8 cellular contexts compared by ENCODE assay signal in the genomic region with DNA sequence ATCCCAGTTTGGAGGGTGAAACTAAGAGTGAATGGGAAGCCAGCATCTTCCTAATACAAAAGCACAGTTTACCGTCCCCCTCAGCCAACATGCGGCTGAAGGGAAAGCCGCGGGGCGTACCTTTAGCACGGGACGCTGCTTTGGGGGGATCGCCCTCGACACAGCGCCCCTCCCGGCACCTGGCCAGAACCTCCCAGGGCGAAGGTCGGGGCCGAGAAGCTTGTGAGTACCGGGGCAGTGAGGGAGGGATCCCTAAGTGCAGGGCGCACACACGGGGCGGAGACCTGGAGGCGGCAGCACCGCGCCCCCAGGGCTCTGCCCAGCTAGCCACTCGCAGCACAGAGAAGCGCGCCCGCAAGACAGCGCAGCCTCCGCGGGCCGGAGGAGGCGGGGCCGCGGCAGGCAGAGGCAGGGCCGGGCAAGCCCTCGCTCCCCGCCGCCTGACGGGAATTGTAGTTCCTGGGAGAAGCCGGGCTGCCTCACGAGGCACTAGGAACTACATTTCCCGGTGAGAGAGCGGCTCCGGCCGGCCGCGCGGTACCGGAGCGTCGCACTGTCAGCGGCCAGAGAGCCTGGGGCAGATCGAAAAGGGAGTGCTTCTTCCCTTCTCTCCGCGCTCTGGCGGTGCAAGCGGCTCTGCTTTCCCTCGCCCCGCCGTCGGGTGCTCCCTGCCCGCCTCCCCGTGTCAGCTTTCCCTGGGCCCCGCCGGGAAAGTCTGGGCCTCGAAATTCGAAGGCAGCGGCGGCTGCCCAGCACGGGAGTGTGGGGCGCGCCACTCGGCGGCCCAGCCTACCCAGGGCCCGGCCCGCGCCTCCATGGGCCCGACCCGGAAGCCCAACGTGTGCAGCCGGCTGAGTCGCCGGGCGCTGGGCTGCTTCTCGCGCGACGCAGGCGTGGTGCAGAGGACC. TPM values are rescaled to one million over a fixed set of nuclear protein-coding genes. Genes with fewer than 3 reads are reported as not detected.
A peak's percentile ranks its signal among the peaks of the same experiment; 100 is the strongest.
DNase-seq lines count a peak whose midpoint lies in the region; ATAC-seq and TF ChIP-seq lines count a peak whose summit lies in the region.

A gene with protein sequence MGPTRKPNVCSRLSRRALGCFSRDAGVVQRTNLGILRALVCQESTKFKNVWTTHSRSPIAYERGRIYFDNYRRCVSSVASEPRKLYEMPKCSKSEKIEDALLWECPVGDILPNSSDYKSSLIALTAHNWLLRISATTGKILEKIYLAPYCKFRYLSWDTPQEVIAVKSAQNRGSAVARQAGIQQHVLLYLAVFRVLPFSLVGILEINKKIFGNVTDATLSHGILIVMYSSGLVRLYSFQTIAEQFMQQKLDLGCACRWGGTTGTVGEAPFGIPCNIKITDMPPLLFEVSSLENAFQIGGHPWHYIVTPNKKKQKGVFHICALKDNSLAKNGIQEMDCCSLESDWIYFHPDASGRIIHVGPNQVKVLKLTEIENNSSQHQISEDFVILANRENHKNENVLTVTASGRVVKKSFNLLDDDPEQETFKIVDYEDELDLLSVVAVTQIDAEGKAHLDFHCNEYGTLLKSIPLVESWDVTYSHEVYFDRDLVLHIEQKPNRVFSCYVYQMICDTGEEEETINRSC (plus strand): TSS at position 464 of the 908 bp plus-strand sequence. CDS start 352 bp downstream, at position 816.
METTL8 (minus strand) TSS at position 228 of the 908 bp plus-strand sequence. CDS start 41,805 bp downstream, outside the sequence.

- TF ChIP-seq CTCF in GM12874 (IDR thresholded peaks at IDR 0.05; ENCODE audit: insufficient read depth, low read depth, low read length) (peak; percentile 79), type B pancreatic cell (conservative IDR thresholded peaks at IDR 0.05) (peak; percentile 56)

- intact Hi-C loops in cardiac septum (cut with DNase I), result loop anchor here (2.0 to 10.0 kb wide), 4 partner anchors 89 to 507 kb away; partner anchors contain the start of genes CYBRD1, DYNC1I2 and GORASP2

- H3K4me3 Mint-ChIP-seq in type B pancreatic cell, result peak within 1 kb of the TSS; percentile 95

- H3K4me3 ChIP-seq in adipocyte (ENCODE audit: low read length), result peak within 1 kb of the TSS; percentile 93

- H3K4me1 Mint-ChIP-seq in type B pancreatic cell (ENCODE audit: unreplicated experiment), result peaks cover 23% of the 10 kb centered on the region

- H3K9ac ChIP-seq in adipocyte (ENCODE audit: low read length), result peak within 1 kb of the TSS; percentile 98

- peaks cover 17% of the 10 kb centered on the region for H3K4me1 ChIP-seq in adipocyte (ENCODE audit: control insufficient read depth, insufficient read depth, low read length)

- peak; percentile 93 for ATAC-seq in HG02759 (IDR thresholded peaks at IDR 0.05; ENCODE audit: unreplicated experiment)

- peaks cover 29% of the 10 kb centered on the region for H3K36me3 Mint-ChIP-seq in type B pancreatic cell

- H3K27me3 Mint-ChIP-seq in type B pancreatic cell, result no peaks in the 10 kb centered on the region

- H3K36me3 ChIP-seq in adipocyte (ENCODE audit: control insufficient read depth, insufficient read depth, low read length, severe bottlenecking), result peaks cover 28% of the 10 kb centered on the region

- no peaks in the 10 kb centered on the region for H3K9me3 Mint-ChIP-seq in type B pancreatic cell

- peaks cover 8% of the 10 kb centered on the region for H3K9me3 ChIP-seq in adipocyte (ENCODE audit: control insufficient read depth, low read length)

- DNase-seq in NCI-H128 (lab: John Stamatoyannopoulos, UW; ENCODE audit: unreplicated experiment) (peak; percentile 77), SW480 (ENCODE audit: low spot score) (peak; percentile 99), adipocyte (ENCODE audit: low read depth) (peak; percentile 98), cardiac septum (ENCODE audit: low spot score) (peak; percentile 98), pons (ENCODE audit: low spot score) (peak; percentile 97), type B pancreatic cell (ENCODE audit: extremely low spot score, unreplicated experiment) (peak; percentile 96)

- H3K27ac Mint-ChIP-seq in type B pancreatic cell, result peak within 1 kb of the TSS; percentile 97

- H3K27me3 ChIP-seq in adipocyte (replicated peaks; ENCODE audit: control insufficient read depth, insufficient read depth, low read length), result no peaks in the 10 kb centered on the region

RNA-seq across cellular contexts. Expression of the first gene that starts in this region (rescaled TPM):
- total RNA-seq in cardiac septum (12.4 TPM), type B pancreatic cell (ENCODE audit: low replicate concordance) (12.9 and 26.4 TPM in 2 replicates)

RNA-seq across cellular contexts. Expression of gene METTL8, which starts in this region (rescaled TPM):
- total RNA-seq in cardiac septum, result 10.5 TPM
- total RNA-seq in type B pancreatic cell (ENCODE audit: low replicate concordance), result 26.5 and 30.4 TPM in 2 replicates

Comparison
In these comparisons a context has a peak if more than half of its experiments do, and no peak if none do; other contexts are left out.
1. Peak in every context shown above with its lines: DNase-seq, ATAC-seq and H3K4me3 ChIP-seq.